ENCODE assay signal across 8 cellular contexts in the genomic region with DNA sequence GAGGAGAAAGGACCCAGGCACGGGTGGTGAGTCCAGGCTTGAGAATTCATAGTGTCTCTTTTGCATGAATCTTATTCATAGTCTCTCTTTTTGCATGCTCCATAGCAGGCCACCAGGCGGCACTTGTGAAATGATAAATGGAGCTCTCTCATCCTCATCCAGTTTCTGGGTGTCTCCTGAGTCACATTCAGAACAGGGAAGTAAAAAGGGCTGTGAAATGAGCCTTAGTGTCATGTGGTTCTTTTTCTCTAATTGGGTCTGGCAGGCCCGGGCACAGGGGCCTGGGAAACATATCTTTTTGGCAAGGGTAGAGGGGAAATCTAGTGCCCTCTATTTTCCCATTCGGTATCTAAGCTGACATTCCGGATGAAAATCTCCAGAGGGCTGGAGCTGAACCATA. TPM values are rescaled to one million over a fixed set of nuclear protein-coding genes. Genes with fewer than 3 reads are reported as not detected.
DNase-seq lines count a peak whose midpoint lies in the region; ATAC-seq and TF ChIP-seq lines count a peak whose summit lies in the region.

No MANE protein-coding gene starts in this region.

- no peak overlapping the region for H3K4me3 Mint-ChIP-seq in natural killer cell
- no peak overlapping the region for H3K4me3 Mint-ChIP-seq in natural killer cell treated with Interleukin-12 subunit alpha and Interleukin-12 subunit beta and Interleukin-15 and Interleukin-18, amount 100 ng/mL, for 72 hours

- H3K4me2 ChIP-seq in neuronal stem cell (ENCODE audit: insufficient read depth, low read length, poor library complexity, severe bottlenecking) = no peak overlapping the region

- H3K27me3 ChIP-seq in esophagus squamous epithelium (no peaks in the 10 kb centered on the region), neuronal stem cell (ENCODE audit: control insufficient read depth in 3 of 3, insufficient read depth in 3 of 3, low read depth in 1 of 3, low read length in 3 of 3) (peaks cover 0 to 13% (median 2%) of the 10 kb centered on the region in 3 experiments)

- WGBS in esophagus squamous epithelium, 2 donors = 28 to 53% methylated on average over 5 of the region's 5 CpGs
- WGBS in neuronal stem cell (ENCODE audit: extremely low coverage in 2 of 2, insufficient read length in 2 of 2, insufficient replicate concordance in 1 of 2), 2 donors = no CpG with 5 or more reads among the region's 5 CpGs

- peaks cover 0 to 2% of the 10 kb centered on the region in 2 donors for H3K27me3 Mint-ChIP-seq in natural killer cell (ENCODE audit: low read depth in 2 of 2)
- H3K27me3 Mint-ChIP-seq in natural killer cell treated with Interleukin-12 subunit alpha and Interleukin-12 subunit beta and Interleukin-15 and Interleukin-18, amount 100 ng/mL, for 72 hours = peaks cover 0 to 3% of the 10 kb centered on the region in 2 donors

- H3K23ac ChIP-seq in neuronal stem cell (ENCODE audit: low read depth, low read length, poor library complexity) = no peak overlapping the region

- no peak overlapping the region for H2BK120ac ChIP-seq in neuronal stem cell (ENCODE audit: low read depth, low read length)

- no peak overlapping the region for H2BK12ac ChIP-seq in neuronal stem cell (ENCODE audit: low read length)

- H3K9me3 Mint-ChIP-seq in natural killer cell = no peaks in the 10 kb centered on the region
- H3K9me3 Mint-ChIP-seq in natural killer cell treated with Interleukin-12 subunit alpha and Interleukin-12 subunit beta and Interleukin-15 and Interleukin-18, amount 100 ng/mL, for 72 hours = no peaks in the 10 kb centered on the region

- intact Hi-C loops in natural killer cell (cut with micrococcal nuclease) = no loop called here
- intact Hi-C loops in esophagus squamous epithelium (cut with DNase I) = no loop called here

- H3K27ac ChIP-seq in esophagus squamous epithelium = peak overlapping the region; percentile 9 to 71 (median 40)
- no peak overlapping the region for H3K27ac ChIP-seq in neuronal stem cell (replicated peaks; ENCODE audit: low read length)

- H3K4me3 ChIP-seq in esophagus squamous epithelium (no peak overlapping the region), neuronal stem cell (ENCODE audit: low read length in 2 of 2) (no peak overlapping the region)

- H3K36me3 ChIP-seq in esophagus squamous epithelium = no peaks in the 10 kb centered on the region
- H3K36me3 ChIP-seq in neuronal stem cell (replicated peaks in 1 of 2; ENCODE audit: control insufficient read depth in 2 of 2, insufficient read depth in 2 of 2, low read length in 2 of 2) = no peaks in the 10 kb centered on the region

- no peak overlapping the region for H2AFZ ChIP-seq in neuronal stem cell (ENCODE audit: low read length)

- H3K9me3 ChIP-seq in esophagus squamous epithelium (no peaks in the 10 kb centered on the region), neuronal stem cell (replicated peaks in 1 of 2; ENCODE audit: control insufficient read depth in 2 of 2, insufficient read depth in 1 of 2, low read depth in 1 of 2, low read length in 2 of 2) (peaks cover 0 to 1% of the 10 kb centered on the region in 2 donors)

- no peak overlapping the region for H3K27ac Mint-ChIP-seq in natural killer cell
- no peak overlapping the region for H3K27ac Mint-ChIP-seq in natural killer cell treated with Interleukin-12 subunit alpha and Interleukin-12 subunit beta and Interleukin-15 and Interleukin-18, amount 100 ng/mL, for 72 hours

- no peak overlapping the region for H3K9ac ChIP-seq in neuronal stem cell (ENCODE audit: low read depth, low read length, poor library complexity)

- ATAC-seq in natural killer cell (peak in 2 of 3 donors; percentile 34 to 66), HG03139 (IDR thresholded peaks at IDR 0.05; ENCODE audit: unreplicated experiment) (peak; percentile 39), GM21717 (IDR thresholded peaks at IDR 0.05; ENCODE audit: unreplicated experiment) (no peak)
- no peak for ATAC-seq in natural killer cell treated with Interleukin-12 subunit alpha and Interleukin-12 subunit beta and Interleukin-15 and Interleukin-18, amount 100 ng/mL, for 72 hours

- TF ChIP-seq CTCF in natural killer cell (IDR thresholded peaks at IDR 0.05) = no peak
- peak in 5 of 6 experiments; percentile 43 to 74 (median 53) for TF ChIP-seq CTCF in esophagus squamous epithelium (IDR thresholded peaks at IDR 0.05)

- DNase-seq in natural killer cell = no peak
- DNase-seq in natural killer cell treated with Interleukin-12 subunit alpha and Interleukin-12 subunit beta and Interleukin-15 and Interleukin-18, amount 100 ng/mL, for 72 hours (ENCODE audit: low spot score) = no peak
- peak; percentile 78 for DNase-seq in RKO (ENCODE audit: low spot score)
- DNase-seq in esophagus squamous epithelium (lab: John Stamatoyannopoulos, UW) = no peak
- peak in 41 of 56 donors; percentile 23 to 83 (median 51) for DNase-seq in nucleus accumbens (lab: John Stamatoyannopoulos, UW)
- no peak for DNase-seq in neuronal stem cell (ENCODE audit: low spot score)

- H3K14ac ChIP-seq in neuronal stem cell (ENCODE audit: low read length) = no peak overlapping the region

- no peak overlapping the region for H4K91ac ChIP-seq in neuronal stem cell (ENCODE audit: low read depth, low read length, poor library complexity)

- H3K18ac ChIP-seq in neuronal stem cell (ENCODE audit: low read length) = no peak overlapping the region

- no peak overlapping the region for H2BK5ac ChIP-seq in neuronal stem cell (ENCODE audit: low read length)

- no peaks in the 10 kb centered on the region for H3K79me1 ChIP-seq in neuronal stem cell (ENCODE audit: low read depth, low read length)

- H3K36me3 Mint-ChIP-seq in natural killer cell = no peaks in the 10 kb centered on the region
- no peaks in the 10 kb centered on the region for H3K36me3 Mint-ChIP-seq in natural killer cell treated with Interleukin-12 subunit alpha and Interleukin-12 subunit beta and Interleukin-15 and Interleukin-18, amount 100 ng/mL, for 72 hours

- H3K4me1 ChIP-seq in esophagus squamous epithelium (peaks cover 0 to 28% (median 18%) of the 10 kb centered on the region in 3 donors), neuronal stem cell (ENCODE audit: control insufficient read depth in 2 of 2, insufficient read depth in 1 of 2, low read depth in 1 of 2, low read length in 2 of 2) (no peaks in the 10 kb centered on the region)

- no peak for TF ChIP-seq POLR2A in esophagus squamous epithelium (IDR thresholded peaks at IDR 0.05)

- H3K4ac ChIP-seq in neuronal stem cell (ENCODE audit: low read length) = no peak overlapping the region

- peaks cover 3 to 10% of the 10 kb centered on the region in 2 donors for H3K4me1 Mint-ChIP-seq in natural killer cell
- peaks cover 10 to 12% of the 10 kb centered on the region in 2 donors for H3K4me1 Mint-ChIP-seq in natural killer cell treated with Interleukin-12 subunit alpha and Interleukin-12 subunit beta and Interleukin-15 and Interleukin-18, amount 100 ng/mL, for 72 hours (ENCODE audit: low read depth in 2 of 2)

- H2BK15ac ChIP-seq in neuronal stem cell (ENCODE audit: low read length) = no peak overlapping the region

- no peak overlapping the region for H4K8ac ChIP-seq in neuronal stem cell (ENCODE audit: low read depth, low read length)

- no peak overlapping the region for H2AK5ac ChIP-seq in neuronal stem cell (ENCODE audit: low read depth, low read length)

RNA-seq across cellular contexts. Expression of a gene that starts 19.1 kb away (rescaled TPM):
- total RNA-seq in natural killer cell = 10 to 100 TPM; 10.4 to 21.7 (median 14.8) TPM
- total RNA-seq in natural killer cell treated with Interleukin-12 subunit alpha and Interleukin-12 subunit beta and Interleukin-15 and Interleukin-18, amount 100 ng/mL, for 72 hours = 10 to 100 TPM in 1 of 2 donors, 1 to 10 TPM in 1; 5.4 to 20.5 TPM
- total RNA-seq in esophagus squamous epithelium = 10 to 100 TPM in 3 of 4 donors, 1 to 10 TPM in 1; 8.1 to 23.1 (median 14.3) TPM
- polyA plus RNA-seq in neuronal stem cell (2013, experiment 1 of 2) = not detected
- polyA plus RNA-seq in neuronal stem cell (2013, experiment 2 of 2) = 0.06 TPM

RNA-seq across cellular contexts. Expression of a gene that starts 26.3 kb away (rescaled TPM):
- 100 to 1,000 TPM; 103 to 120 (median 113) TPM for total RNA-seq in natural killer cell
- total RNA-seq in natural killer cell treated with Interleukin-12 subunit alpha and Interleukin-12 subunit beta and Interleukin-15 and Interleukin-18, amount 100 ng/mL, for 72 hours = 100 to 1,000 TPM; 120 to 221 TPM
- total RNA-seq in esophagus squamous epithelium = 100 to 1,000 TPM in 2 of 4 donors, 10 to 100 TPM in 2; 90.2 to 136 (median 102) TPM
- polyA plus RNA-seq in neuronal stem cell (2013, experiment 1 of 2) = 85.5 TPM
- 82.7 TPM for polyA plus RNA-seq in neuronal stem cell (2013, experiment 2 of 2)

RNA-seq across cellular contexts. Expression of a gene that starts 43.8 kb away (rescaled TPM):
- not detected for total RNA-seq in natural killer cell
- not detected for total RNA-seq in natural killer cell treated with Interleukin-12 subunit alpha and Interleukin-12 subunit beta and Interleukin-15 and Interleukin-18, amount 100 ng/mL, for 72 hours
- not detected for total RNA-seq in esophagus squamous epithelium
- not detected for polyA plus RNA-seq in neuronal stem cell (2013, experiment 1 of 2)
- not detected for polyA plus RNA-seq in neuronal stem cell (2013, experiment 2 of 2)

Comparison
In these comparisons a context has a peak if more than half of its experiments do, and no peak if none do; other contexts are left out.
1. ATAC-seq: peak in natural killer cell (2 of 3) and HG03139 (single experiment); none in natural killer cell treated with Interleukin-12 subunit alpha and Interleukin-12 subunit beta and Interleukin-15 and Interleukin-18, amount 100 ng/mL, for 72 hours (0 of 2) and GM21717 (single experiment).
2. DNase-seq: peak in RKO (single experiment) and nucleus accumbens (41 of 56); none in natural killer cell (single experiment), natural killer cell treated with Interleukin-12 subunit alpha and Interleukin-12 subunit beta and Interleukin-15 and Interleukin-18, amount 100 ng/mL, for 72 hours (single experiment), esophagus squamous epithelium (single experiment) and neuronal stem cell (single experiment).